8 cellular contexts compared by ENCODE assay signal in the genomic region with DNA sequence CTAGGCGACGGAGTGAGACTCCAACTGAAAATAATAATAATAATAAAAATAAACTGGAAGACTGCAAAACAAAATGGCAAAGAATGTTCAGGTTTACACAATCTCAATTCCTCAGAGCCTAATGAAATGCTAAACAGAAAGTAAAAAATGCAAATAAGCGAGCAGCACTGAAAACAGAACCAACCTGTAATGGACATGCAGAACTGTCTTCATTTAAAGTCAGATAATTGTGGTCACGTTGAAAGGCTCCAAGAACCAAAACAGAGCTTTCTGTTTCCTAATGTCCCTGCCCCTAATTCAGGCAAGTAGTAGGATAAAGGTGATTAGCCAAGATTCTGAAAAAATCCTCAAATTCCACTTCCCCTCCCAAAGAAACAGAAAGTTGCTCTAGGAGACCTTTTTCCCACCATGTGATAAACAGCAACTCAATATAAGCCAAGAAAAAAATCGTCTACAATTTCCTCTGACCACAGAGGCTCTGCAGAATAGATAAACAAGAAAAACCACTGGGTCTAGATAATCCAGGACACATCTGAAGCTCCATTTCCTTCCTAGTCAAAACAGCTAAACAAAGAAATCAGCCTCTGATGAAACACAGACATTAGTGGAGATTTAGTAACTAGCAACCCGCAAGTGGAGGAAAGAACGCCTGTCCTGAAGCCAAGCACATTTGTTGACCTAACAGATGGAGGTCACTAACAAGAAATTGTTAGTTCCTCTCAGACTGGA. TPM values are rescaled to one million over a fixed set of nuclear protein-coding genes. Genes with fewer than 3 reads are reported as not detected.
DNase-seq lines count a peak whose midpoint lies in the region; ATAC-seq and TF ChIP-seq lines count a peak whose summit lies in the region.

No MANE protein-coding gene starts in this region.

- no peak overlapping the region for H3K4me3 ChIP-seq in KMS-11 (IDR thresholded peaks at IDR 0.05; ENCODE audit: insufficient read depth, low read depth, low read length)

- H3K36me3 ChIP-seq in KMS-11 (ENCODE audit: insufficient read depth): no peaks in the 10 kb centered on the region; the same call in 1 of the 2 replicates

- H3K36me3 Mint-ChIP-seq in mesothelial cell of epicardium: no peaks in the 10 kb centered on the region

- H3K9me3 Mint-ChIP-seq in mesothelial cell of epicardium: no peaks in the 10 kb centered on the region

- H3K4me3 Mint-ChIP-seq in mesothelial cell of epicardium: peak overlapping the region; percentile 15

- H2AFZ ChIP-seq in KMS-11 (ENCODE audit: low read depth): no peak overlapping the region

- peaks cover 17% of the 10 kb centered on the region for H3K4me1 Mint-ChIP-seq in mesothelial cell of epicardium

- TF ChIP-seq CTCF in KMS-11 (conservative IDR thresholded peaks at IDR 0.05; ENCODE audit: low read depth, low read length) (no peak), mesothelial cell of epicardium (IDR thresholded peaks at IDR 0.05; ENCODE audit: unreplicated experiment) (no peak)

- ATAC-seq in GM19023 (IDR thresholded peaks at IDR 0.05; ENCODE audit: unreplicated experiment) (peak; percentile 12), HG03196 (IDR thresholded peaks at IDR 0.05; ENCODE audit: unreplicated experiment) (no peak)

- peaks cover 3% of the 10 kb centered on the region for H3K27me3 Mint-ChIP-seq in mesothelial cell of epicardium (ENCODE audit: low read depth)

- peak overlapping the region; percentile 39 for H3K4me2 ChIP-seq in KMS-11

- H3K4me1 ChIP-seq in KMS-11 (ENCODE audit: low read depth, poor library complexity, severe bottlenecking): peaks cover 20% of the 10 kb centered on the region

- H3K79me2 ChIP-seq in KMS-11 (ENCODE audit: insufficient read depth, low read depth): peaks cover 69% of the 10 kb centered on the region

- H3K27me3 ChIP-seq in KMS-11 (ENCODE audit: insufficient read depth, low read depth): no peaks in the 10 kb centered on the region

- peak; percentile 84 to 88 for DNase-seq in AML-193 (lab: John Stamatoyannopoulos, UW)
- DNase-seq in amniotic epithelial cell (ENCODE audit: low read depth): peak; percentile 100
- DNase-seq in mesothelial cell of epicardium (ENCODE audit: low spot score in 2 of 2, unreplicated experiment in 2 of 2): no peak
- DNase-seq in D341Med (ENCODE audit: low spot score): no peak
- no peak for DNase-seq in mesenteric fat pad (ENCODE audit: low spot score)

- H4K20me1 ChIP-seq in KMS-11 (ENCODE audit: insufficient read depth): no peaks in the 10 kb centered on the region

- H3K9ac ChIP-seq in KMS-11: no peak overlapping the region

- peak overlapping the region; percentile 84 for H3K27ac Mint-ChIP-seq in mesothelial cell of epicardium

- H3K27ac ChIP-seq in KMS-11: peak overlapping the region; percentile 32; the same call in 1 of the 2 replicates

RNA-seq across cellular contexts. Expression of a gene that starts 3.0 kb away (rescaled TPM):
- total RNA-seq in mesothelial cell of epicardium (38.3 to 46.3 TPM (median 42.0 TPM) in 3 replicates), mesenteric fat pad (21.0 TPM)

Comparison
In these comparisons a context has a peak if more than half of its experiments do, and no peak if none do; other contexts are left out.
1. DNase-seq: peak in AML-193 (2 of 2) and amniotic epithelial cell (single experiment); none in mesothelial cell of epicardium (0 of 2), D341Med (single experiment) and mesenteric fat pad (single experiment).